8 cellular contexts compared by ENCODE assay signal in the genomic region with DNA sequence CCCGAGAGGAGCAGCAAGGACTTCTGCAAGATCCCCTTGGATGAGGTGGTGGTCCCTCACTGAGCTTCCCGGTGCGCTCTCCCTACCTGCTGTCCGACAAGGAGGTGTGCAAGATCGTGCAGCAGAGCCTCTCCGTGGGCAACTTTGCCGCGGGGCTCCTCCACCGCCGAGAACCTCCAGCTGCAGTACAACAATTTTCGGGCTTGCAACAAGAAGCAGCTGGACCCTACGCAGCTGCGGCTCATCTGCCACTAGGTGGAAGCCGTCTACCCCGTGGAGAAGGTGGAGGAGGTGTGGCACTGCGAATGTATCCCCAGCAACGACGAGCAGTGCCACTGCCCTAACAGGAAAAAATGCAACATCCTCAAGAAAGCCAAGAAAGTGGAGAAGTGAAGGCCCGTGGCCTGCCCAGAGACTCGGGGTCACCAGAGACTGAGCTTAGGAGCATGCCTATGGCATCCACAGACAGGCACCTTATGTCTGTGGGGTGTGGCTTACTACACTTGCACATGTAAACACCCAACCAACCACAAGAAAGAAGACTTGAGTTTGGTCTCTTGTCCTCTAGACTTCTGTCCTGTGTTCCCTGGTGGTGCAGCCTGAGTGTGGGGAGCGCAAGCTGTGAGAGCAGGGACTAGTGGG. TPM values are rescaled to one million over a fixed set of nuclear protein-coding genes. Genes with fewer than 3 reads are reported as not detected.
DNase-seq lines count a peak whose midpoint lies in the region; ATAC-seq and TF ChIP-seq lines count a peak whose summit lies in the region.
"Not testable (repeated sequence)": the region's sequence is repeated elsewhere in the genome, so short reads cannot be mapped to it uniquely, and the experiment has no call there.
"Had no signal": no experiment of that assay in that cellular context is flagged by ENCODE, and none has a peak within 500 bp of the region (broad histone marks: within the 10 kb centered on the region; RNA-seq: fewer than 3 reads in every experiment).

No MANE protein-coding gene starts in this region.

- not testable (repeated sequence) for H3K27me3 ChIP-seq in MG63, SJCRH30, esophagus muscularis mucosa

- H3K36me3 ChIP-seq in MG63, SJCRH30: not testable (repeated sequence)
- H3K36me3 ChIP-seq in esophagus muscularis mucosa = peaks cover 0 to 37% (median 19%) of the 10 kb centered on the region in 4 donors

- not testable (repeated sequence) for H3K27me3 Mint-ChIP-seq in activated T-cell treated with anti-CD3 and anti-CD28 coated beads, Interleukin-2, amount 50 U/mL, for 4 hours (ENCODE audit: low read depth)

- H3K9me3 ChIP-seq in MG63; SJCRH30 (replicated peaks); esophagus muscularis mucosa: not testable (repeated sequence)

- DNase-seq in MG63 = peak; percentile 73
- DNase-seq in SJCRH30 = peak; percentile 27 to 29
- DNase-seq in activated T-cell treated with anti-CD3 and anti-CD28 coated beads, Interleukin-2, amount 50 U/mL, for 4 hours = peak; percentile 46
- DNase-seq in esophagus muscularis mucosa (ENCODE audit: extremely low spot score) = peak; percentile 70
- DNase-seq in renal cortical epithelial cell (ENCODE audit: low read depth) = peak; percentile 11

- not testable (repeated sequence) for H3K27ac ChIP-seq in SJCRH30; esophagus muscularis mucosa (replicated peaks in 1 of 4)

- 64% methylated on average over 10 of the region's 21 CpGs for WGBS in esophagus muscularis mucosa

- peaks cover 17% of the 10 kb centered on the region for H3K4me1 ChIP-seq in SJCRH30
- H3K4me1 ChIP-seq in esophagus muscularis mucosa = not testable (repeated sequence)

- H3K4me1 Mint-ChIP-seq in activated T-cell treated with anti-CD3 and anti-CD28 coated beads, Interleukin-2, amount 50 U/mL, for 4 hours (ENCODE audit: low read depth) = not testable (repeated sequence)

- ATAC-seq in GM18498 (IDR thresholded peaks at IDR 0.05; ENCODE audit: unreplicated experiment) = peak; percentile 97
- ATAC-seq in HG02623 (IDR thresholded peaks at IDR 0.05; ENCODE audit: unreplicated experiment) = peak; percentile 88
- ATAC-seq in activated T-cell treated with anti-CD3 and anti-CD28 coated beads, Interleukin-2, amount 50 U/mL, for 4 hours = peak; percentile 88 to 99

- not testable (repeated sequence) for H3K4me3 ChIP-seq in MG63, SJCRH30, esophagus muscularis mucosa

- H3K4me3 Mint-ChIP-seq in activated T-cell treated with anti-CD3 and anti-CD28 coated beads, Interleukin-2, amount 50 U/mL, for 4 hours = not testable (repeated sequence)

- TF ChIP-seq POLR2A in esophagus muscularis mucosa (IDR thresholded peaks at IDR 0.05; ENCODE audit: low read depth) = not testable (repeated sequence)

- TF ChIP-seq EP300 in esophagus muscularis mucosa (IDR thresholded peaks at IDR 0.05) = not testable (repeated sequence)

- intact Hi-C loops in esophagus muscularis mucosa (cut with DNase I) = not testable (repeated sequence)

- not testable (repeated sequence) for TF ChIP-seq CTCF in esophagus muscularis mucosa (IDR thresholded peaks at IDR 0.05)

- not testable (repeated sequence) for H3K9me3 Mint-ChIP-seq in activated T-cell treated with anti-CD3 and anti-CD28 coated beads, Interleukin-2, amount 50 U/mL, for 4 hours

- H3K36me3 Mint-ChIP-seq in activated T-cell treated with anti-CD3 and anti-CD28 coated beads, Interleukin-2, amount 50 U/mL, for 4 hours (ENCODE audit: insufficient read depth) = not testable (repeated sequence)

RNA-seq across cellular contexts. Expression of a gene that starts 17.9 kb away (rescaled TPM):
- 0.92 TPM in 1 of 2 replicates, not detected in the other for total RNA-seq in MG63 (2014; rRNA removed; shearing (Covaris generic); ENCODE audit: low replicate concordance)
- total RNA-seq in SJCRH30 (2014; rRNA removed; shearing (Covaris generic)) = 0.51 and 0.59 TPM in 2 replicates
- total RNA-seq in activated T-cell treated with anti-CD3 and anti-CD28 coated beads, Interleukin-2, amount 50 U/mL, for 4 hours = under 1 TPM; 0.30 to 0.53 (median 0.33) TPM
- total RNA-seq in esophagus muscularis mucosa = under 1 TPM; 0.34 to 0.83 (median 0.50) TPM
- total RNA-seq in renal cortical epithelial cell = 0.85 TPM in 1 of 2 replicates, not detected in the other
- total RNA-seq: astrocyte had no signal

Comparison
In these comparisons a context has a peak if more than half of its experiments do, and no peak if none do; other contexts are left out.
1. DNase-seq: peak in every context shown above with its lines; median percentile 73 in MG63; 70 in esophagus muscularis mucosa; 46 in activated T-cell treated with anti-CD3 and anti-CD28 coated beads, Interleukin-2, amount 50 U/mL, for 4 hours; 28 in SJCRH30; 11 in renal cortical epithelial cell.